In the genomic region with DNA sequence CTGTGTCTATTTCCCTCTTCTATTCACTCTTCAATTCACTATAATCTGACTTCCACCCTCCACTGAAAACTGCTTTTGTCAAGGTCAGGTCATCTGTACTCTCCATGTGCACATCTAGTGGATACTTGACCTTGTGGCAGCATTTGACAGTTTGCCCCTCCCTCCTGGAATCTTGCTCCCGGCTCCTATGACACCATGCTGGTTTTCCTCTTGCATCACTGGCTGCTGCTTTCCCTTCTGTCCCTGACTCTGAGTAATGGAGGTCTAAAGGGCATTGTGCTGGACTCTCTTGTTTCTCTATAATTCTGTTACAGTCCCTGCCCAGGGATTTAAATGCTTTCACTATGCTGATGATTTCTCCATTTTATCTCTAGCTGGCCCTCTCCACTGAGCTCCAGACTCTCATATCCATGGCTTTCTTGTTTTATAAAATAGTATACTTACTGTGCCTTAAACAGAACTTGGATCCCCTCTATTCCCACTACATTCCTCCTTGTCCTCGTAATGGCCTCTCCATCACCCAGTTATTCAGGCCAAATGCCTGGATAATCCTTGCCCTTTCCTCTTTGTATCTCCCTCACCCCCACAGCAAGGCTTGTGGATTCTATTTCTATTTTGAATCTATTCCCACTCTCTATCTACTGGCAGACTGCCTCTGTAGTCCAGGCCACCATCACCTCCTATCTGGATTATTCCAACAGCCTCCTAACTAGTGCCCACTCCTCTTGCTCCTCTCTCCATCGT, we compare ENCODE assay signal across 8 cellular contexts. TPM values are rescaled to one million over a fixed set of nuclear protein-coding genes. Genes with fewer than 3 reads are reported as not detected.
A peak's percentile ranks its signal among the peaks of the same experiment; 100 is the strongest.
DNase-seq lines count a peak whose midpoint lies in the region; ATAC-seq and TF ChIP-seq lines count a peak whose summit lies in the region.

No MANE protein-coding gene starts in this region.

- no TSS peak for BruUV-seq in A673 (replicated peaks; lab: Mats Ljungman, UMichigan)

- H3K9me3 Mint-ChIP-seq in glutamatergic neuron (ENCODE audit: unreplicated experiment): no peaks in the 10 kb centered on the region

- H3K4me1 Mint-ChIP-seq in glutamatergic neuron (ENCODE audit: low read depth, unreplicated experiment): no peaks in the 10 kb centered on the region

- no peak overlapping the region for H3K4me3 Mint-ChIP-seq in glutamatergic neuron (ENCODE audit: unreplicated experiment)

- H3K36me3 ChIP-seq in RWPE2 (ENCODE audit: low read depth) (peaks cover 13% of the 10 kb centered on the region; the same call in 1 of the 2 replicates), A673 (ENCODE audit: insufficient read depth, low read length, poor library complexity, severe bottlenecking) (no peaks in the 10 kb centered on the region)

- CTCF ChIA-PET in A673 (lab: Charles Lee): no interaction called here

- H3K27me3 ChIP-seq in RWPE2 (ENCODE audit: insufficient read depth, poor library complexity, severe bottlenecking) (no peaks in the 10 kb centered on the region), A673 (replicated peaks; ENCODE audit: insufficient read depth, low read depth, low read length, poor library complexity) (no peaks in the 10 kb centered on the region)

- H3K27me3 Mint-ChIP-seq in glutamatergic neuron (ENCODE audit: unreplicated experiment): no peaks in the 10 kb centered on the region

- no peak overlapping the region for H3K27ac Mint-ChIP-seq in glutamatergic neuron (ENCODE audit: unreplicated experiment)

- H3K27ac ChIP-seq in RWPE2 (ENCODE audit: poor library complexity, severe bottlenecking) (no peak overlapping the region), A673 (ENCODE audit: low read depth, low read length, poor library complexity, severe bottlenecking) (no peak overlapping the region)

- intact Hi-C loops in A673 (cut with micrococcal nuclease; ENCODE audit: unreplicated experiment): no loop called here

- peak; percentile 51 for DNase-seq in GM04503 (ENCODE audit: low read depth)
- no peak for DNase-seq in RWPE2 (ENCODE audit: low spot score)
- peak; percentile 38 for DNase-seq in glutamatergic neuron
- peak; percentile 85 for DNase-seq in renal cortical epithelial cell (ENCODE audit: low read depth)
- DNase-seq in A673 (ENCODE audit: low spot score): no peak
- DNase-seq in NCI-H1417 treated with DMSO at 0.1 percent for 48 hours (lab: John Stamatoyannopoulos, UW): no peak

- H3K4me1 ChIP-seq in RWPE2 (ENCODE audit: insufficient read depth, poor library complexity, severe bottlenecking) (no peaks in the 10 kb centered on the region), A673 (ENCODE audit: insufficient read depth, low read length, poor library complexity, severe bottlenecking) (no peaks in the 10 kb centered on the region)

- ATAC-seq in RWPE2 (ENCODE audit: low read depth) (0 out of 3 replicates have a peak, but pooled peaks have one; percentile 17), GM21619 (IDR thresholded peaks at IDR 0.05; ENCODE audit: unreplicated experiment) (no peak), GM19395 (IDR thresholded peaks at IDR 0.05; ENCODE audit: unreplicated experiment) (no peak)

- no peak for TF ChIP-seq CTCF in RWPE2 (IDR thresholded peaks at IDR 0.05; ENCODE audit: poor library complexity, severe bottlenecking)
- no peak for TF ChIP-seq CTCF in glutamatergic neuron (IDR thresholded peaks at IDR 0.05; ENCODE audit: partially characterized antibody, unreplicated experiment)
- TF ChIP-seq CTCF in A673 (conservative IDR thresholded peaks at IDR 0.05; ENCODE audit: low read depth, low read length): no peak

- H3K9me3 ChIP-seq in RWPE2 (ENCODE audit: severe bottlenecking): peaks cover 2% of the 10 kb centered on the region
- no peaks in the 10 kb centered on the region for H3K9me3 ChIP-seq in A673 (ENCODE audit: low read depth, low read length, poor library complexity, severe bottlenecking)

- H3K36me3 Mint-ChIP-seq in glutamatergic neuron (ENCODE audit: unreplicated experiment): no peaks in the 10 kb centered on the region

- POLR2A ChIA-PET in A673 (lab: Charles Lee; ENCODE audit: low non-redundant PET): no interaction called here

- H3K4me3 ChIP-seq in RWPE2 (ENCODE audit: severe bottlenecking): no peak overlapping the region
- H3K4me3 ChIP-seq in A673 (ENCODE audit: low read depth, low read length, poor library complexity, severe bottlenecking): no peak overlapping the region

RNA-seq across cellular contexts. Expression of a gene that starts 36.8 kb away (rescaled TPM):
- total RNA-seq in glutamatergic neuron (ENCODE audit: unreplicated experiment) (3.1 TPM), renal cortical epithelial cell (0.40 TPM in 1 of 2 replicates, not detected in the other), A673 (2021) (0.17 TPM in 1 of 2 replicates, not detected in the other)

Comparison
In these comparisons a context has a peak if more than half of its experiments do, and no peak if none do; other contexts are left out.
1. DNase-seq: peak in GM04503 (single experiment), glutamatergic neuron (single experiment) and renal cortical epithelial cell (single experiment); none in RWPE2 (single experiment), A673 (single experiment) and NCI-H1417 treated with DMSO at 0.1 percent for 48 hours (single experiment).